1 cellular context compared by ENCODE assay signal in the genomic region with DNA sequence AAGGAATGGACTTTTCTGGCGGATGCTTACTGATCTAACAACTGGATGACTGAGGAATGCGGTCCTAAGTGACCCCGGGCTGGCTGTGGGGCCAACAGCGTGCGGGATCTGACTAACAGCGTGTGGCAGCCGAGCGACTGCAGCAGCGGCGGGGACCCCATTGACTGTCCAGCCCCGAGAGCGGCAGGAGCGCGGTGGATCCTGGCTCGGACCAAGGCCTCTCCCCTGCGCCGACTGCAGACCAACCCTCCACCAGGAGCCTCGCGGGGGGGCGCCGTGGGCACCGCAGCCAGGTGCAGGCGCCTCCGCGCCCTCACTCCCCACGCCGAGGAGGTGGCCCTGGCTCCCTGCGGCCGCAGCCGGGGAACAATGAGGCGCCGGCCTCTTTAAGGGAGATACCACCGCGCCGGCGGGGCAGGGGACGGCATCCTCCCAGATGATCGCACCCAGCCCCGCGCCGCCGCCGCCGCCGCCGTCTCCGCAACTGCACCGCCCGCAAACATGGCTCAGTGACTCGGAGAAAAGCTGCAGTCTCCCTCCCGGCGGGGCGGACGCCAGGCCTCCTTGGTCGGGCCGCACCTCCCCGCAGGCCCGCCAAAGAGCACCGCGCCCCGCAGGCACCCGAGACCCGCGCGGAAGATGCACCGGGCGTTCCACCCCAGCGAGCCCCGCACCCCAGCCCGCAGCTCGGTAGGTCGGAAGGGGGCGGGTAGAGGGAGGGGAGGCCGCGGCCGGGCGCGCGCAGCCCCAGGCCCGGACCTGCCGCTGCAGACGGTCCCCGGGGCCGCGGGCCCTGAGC.
TF ChIP-seq lines count a peak whose summit lies in the region.

No MANE protein-coding gene starts in this region.

TF ChIP-seq in HepG2, 621 proteins besides CTCF, POLR2A, EP300 and RAD21 (continued from another document and continues in another):
- TF ChIP-seq, protein P1, sequence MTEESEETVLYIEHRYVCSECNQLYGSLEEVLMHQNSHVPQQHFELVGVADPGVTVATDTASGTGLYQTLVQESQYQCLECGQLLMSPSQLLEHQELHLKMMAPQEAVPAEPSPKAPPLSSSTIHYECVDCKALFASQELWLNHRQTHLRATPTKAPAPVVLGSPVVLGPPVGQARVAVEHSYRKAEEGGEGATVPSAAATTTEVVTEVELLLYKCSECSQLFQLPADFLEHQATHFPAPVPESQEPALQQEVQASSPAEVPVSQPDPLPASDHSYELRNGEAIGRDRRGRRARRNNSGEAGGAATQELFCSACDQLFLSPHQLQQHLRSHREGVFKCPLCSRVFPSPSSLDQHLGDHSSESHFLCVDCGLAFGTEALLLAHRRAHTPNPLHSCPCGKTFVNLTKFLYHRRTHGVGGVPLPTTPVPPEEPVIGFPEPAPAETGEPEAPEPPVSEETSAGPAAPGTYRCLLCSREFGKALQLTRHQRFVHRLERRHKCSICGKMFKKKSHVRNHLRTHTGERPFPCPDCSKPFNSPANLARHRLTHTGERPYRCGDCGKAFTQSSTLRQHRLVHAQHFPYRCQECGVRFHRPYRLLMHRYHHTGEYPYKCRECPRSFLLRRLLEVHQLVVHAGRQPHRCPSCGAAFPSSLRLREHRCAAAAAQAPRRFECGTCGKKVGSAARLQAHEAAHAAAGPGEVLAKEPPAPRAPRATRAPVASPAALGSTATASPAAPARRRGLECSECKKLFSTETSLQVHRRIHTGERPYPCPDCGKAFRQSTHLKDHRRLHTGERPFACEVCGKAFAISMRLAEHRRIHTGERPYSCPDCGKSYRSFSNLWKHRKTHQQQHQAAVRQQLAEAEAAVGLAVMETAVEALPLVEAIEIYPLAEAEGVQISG (CRISPR knock-in tag; IDR thresholded peaks at IDR 0.05) = peak; percentile 27; the same call in 1 of the 2 replicates
- TF ChIP-seq KDM5B (CRISPR knock-in tag; IDR thresholded peaks at IDR 0.05; ENCODE audit: borderline replicate concordance) (peak; percentile 59; the same call in 1 of the 2 replicates), TBX3 (IDR thresholded peaks at IDR 0.05; ENCODE audit: borderline replicate concordance) (no peak), ZNF235 (CRISPR knock-in tag; IDR thresholded peaks at IDR 0.05; ENCODE audit: borderline replicate concordance) (no peak), GPN1 (CRISPR knock-in tag; IDR thresholded peaks at IDR 0.05; ENCODE audit: borderline replicate concordance) (no peak), IRX3 (CRISPR knock-in tag; IDR thresholded peaks at IDR 0.05; ENCODE audit: borderline replicate concordance, low read depth) (peak; percentile 12; the same call in 1 of the 2 replicates), EED (CRISPR knock-in tag; IDR thresholded peaks at IDR 0.05) (0 out of 2 replicates have a peak, but pooled peaks have one; percentile 72), POLR2G (IDR thresholded peaks at IDR 0.05; ENCODE audit: low read depth, low read length) (peak; percentile 74), ZNF550 (CRISPR knock-in tag; IDR thresholded peaks at IDR 0.05; ENCODE audit: borderline replicate concordance) (no peak), IKZF1 (IDR thresholded peaks at IDR 0.05) (no peak), ZNF850 (CRISPR knock-in tag; conservative IDR thresholded peaks at IDR 0.05) (no peak), TAF1 (CRISPR knock-in tag; IDR thresholded peaks at IDR 0.05) (peak; percentile 73), SCMH1 (CRISPR knock-in tag; IDR thresholded peaks at IDR 0.05; ENCODE audit: borderline replicate concordance) (no peak), ZNF333 (CRISPR knock-in tag; IDR thresholded peaks at IDR 0.05; ENCODE audit: borderline replicate concordance) (no peak), ZNF253 (CRISPR knock-in tag; IDR thresholded peaks at IDR 0.05; ENCODE audit: borderline replicate concordance) (no peak), TMF1 (CRISPR knock-in tag; IDR thresholded peaks at IDR 0.05; ENCODE audit: low read depth) (0 out of 2 replicates have a peak, but pooled peaks have one; percentile 1), SMARCE1 (IDR thresholded peaks at IDR 0.05; ENCODE audit: borderline replicate concordance) (no peak), FOXM1 (CRISPR knock-in tag; IDR thresholded peaks at IDR 0.05) (no peak), ZNF678 (CRISPR knock-in tag; IDR thresholded peaks at IDR 0.05) (no peak)
- TF ChIP-seq, protein P2, sequence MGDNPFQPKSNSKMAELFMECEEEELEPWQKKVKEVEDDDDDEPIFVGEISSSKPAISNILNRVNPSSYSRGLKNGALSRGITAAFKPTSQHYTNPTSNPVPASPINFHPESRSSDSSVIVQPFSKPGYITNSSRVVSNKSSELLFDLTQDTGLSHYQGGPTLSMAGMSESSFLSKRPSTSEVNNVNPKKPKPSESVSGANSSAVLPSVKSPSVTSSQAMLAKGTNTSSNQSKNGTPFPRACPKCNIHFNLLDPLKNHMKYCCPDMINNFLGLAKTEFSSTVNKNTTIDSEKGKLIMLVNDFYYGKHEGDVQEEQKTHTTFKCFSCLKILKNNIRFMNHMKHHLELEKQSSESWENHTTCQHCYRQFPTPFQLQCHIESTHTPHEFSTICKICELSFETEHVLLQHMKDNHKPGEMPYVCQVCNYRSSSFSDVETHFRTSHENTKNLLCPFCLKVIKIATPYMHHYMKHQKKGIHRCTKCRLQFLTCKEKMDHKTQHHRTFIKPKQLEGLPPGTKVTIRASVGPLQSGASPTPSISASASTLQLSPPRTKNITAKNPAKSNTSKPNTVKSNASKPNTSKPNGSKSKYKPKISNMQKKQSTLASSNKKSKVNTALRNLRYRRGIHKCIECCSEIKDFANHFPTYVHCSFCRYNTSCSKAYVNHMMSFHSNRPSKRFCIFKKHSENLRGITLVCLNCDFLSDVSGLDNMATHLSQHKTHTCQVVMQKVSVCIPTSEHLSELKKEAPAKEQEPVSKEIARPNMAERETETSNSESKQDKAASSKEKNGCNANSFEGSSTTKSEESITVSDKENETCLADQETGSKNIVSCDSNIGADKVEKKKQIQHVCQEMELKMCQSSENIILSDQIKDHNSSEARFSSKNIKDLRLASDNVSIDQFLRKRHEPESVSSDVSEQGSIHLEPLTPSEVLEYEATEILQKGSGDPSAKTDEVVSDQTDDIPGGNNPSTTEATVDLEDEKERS (CRISPR knock-in tag; IDR thresholded peaks at IDR 0.05) = 0 out of 2 replicates have a peak, but pooled peaks have one; percentile 23
- TF ChIP-seq, protein P3, sequence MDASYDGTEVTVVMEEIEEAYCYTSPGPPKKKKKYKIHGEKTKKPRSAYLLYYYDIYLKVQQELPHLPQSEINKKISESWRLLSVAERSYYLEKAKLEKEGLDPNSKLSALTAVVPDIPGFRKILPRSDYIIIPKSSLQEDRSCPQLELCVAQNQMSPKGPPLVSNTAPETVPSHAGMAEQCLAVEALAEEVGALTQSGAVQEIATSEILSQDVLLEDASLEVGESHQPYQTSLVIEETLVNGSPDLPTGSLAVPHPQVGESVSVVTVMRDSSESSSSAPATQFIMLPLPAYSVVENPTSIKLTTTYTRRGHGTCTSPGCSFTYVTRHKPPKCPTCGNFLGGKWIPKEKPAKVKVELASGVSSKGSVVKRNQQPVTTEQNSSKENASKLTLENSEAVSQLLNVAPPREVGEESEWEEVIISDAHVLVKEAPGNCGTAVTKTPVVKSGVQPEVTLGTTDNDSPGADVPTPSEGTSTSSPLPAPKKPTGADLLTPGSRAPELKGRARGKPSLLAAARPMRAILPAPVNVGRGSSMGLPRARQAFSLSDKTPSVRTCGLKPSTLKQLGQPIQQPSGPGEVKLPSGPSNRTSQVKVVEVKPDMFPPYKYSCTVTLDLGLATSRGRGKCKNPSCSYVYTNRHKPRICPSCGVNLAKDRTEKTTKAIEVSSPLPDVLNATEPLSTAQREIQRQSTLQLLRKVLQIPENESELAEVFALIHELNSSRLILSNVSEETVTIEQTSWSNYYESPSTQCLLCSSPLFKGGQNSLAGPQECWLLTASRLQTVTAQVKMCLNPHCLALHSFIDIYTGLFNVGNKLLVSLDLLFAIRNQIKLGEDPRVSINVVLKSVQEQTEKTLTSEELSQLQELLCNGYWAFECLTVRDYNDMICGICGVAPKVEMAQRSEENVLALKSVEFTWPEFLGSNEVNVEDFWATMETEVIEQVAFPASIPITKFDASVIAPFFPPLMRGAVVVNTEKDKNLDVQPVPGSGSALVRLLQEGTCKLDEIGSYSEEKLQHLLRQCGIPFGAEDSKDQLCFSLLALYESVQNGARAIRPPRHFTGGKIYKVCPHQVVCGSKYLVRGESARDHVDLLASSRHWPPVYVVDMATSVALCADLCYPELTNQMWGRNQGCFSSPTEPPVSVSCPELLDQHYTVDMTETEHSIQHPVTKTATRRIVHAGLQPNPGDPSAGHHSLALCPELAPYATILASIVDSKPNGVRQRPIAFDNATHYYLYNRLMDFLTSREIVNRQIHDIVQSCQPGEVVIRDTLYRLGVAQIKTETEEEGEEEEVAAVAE (CRISPR knock-in tag; IDR thresholded peaks at IDR 0.05; ENCODE audit: borderline replicate concordance) = no peak
- TF ChIP-seq, protein P4, sequence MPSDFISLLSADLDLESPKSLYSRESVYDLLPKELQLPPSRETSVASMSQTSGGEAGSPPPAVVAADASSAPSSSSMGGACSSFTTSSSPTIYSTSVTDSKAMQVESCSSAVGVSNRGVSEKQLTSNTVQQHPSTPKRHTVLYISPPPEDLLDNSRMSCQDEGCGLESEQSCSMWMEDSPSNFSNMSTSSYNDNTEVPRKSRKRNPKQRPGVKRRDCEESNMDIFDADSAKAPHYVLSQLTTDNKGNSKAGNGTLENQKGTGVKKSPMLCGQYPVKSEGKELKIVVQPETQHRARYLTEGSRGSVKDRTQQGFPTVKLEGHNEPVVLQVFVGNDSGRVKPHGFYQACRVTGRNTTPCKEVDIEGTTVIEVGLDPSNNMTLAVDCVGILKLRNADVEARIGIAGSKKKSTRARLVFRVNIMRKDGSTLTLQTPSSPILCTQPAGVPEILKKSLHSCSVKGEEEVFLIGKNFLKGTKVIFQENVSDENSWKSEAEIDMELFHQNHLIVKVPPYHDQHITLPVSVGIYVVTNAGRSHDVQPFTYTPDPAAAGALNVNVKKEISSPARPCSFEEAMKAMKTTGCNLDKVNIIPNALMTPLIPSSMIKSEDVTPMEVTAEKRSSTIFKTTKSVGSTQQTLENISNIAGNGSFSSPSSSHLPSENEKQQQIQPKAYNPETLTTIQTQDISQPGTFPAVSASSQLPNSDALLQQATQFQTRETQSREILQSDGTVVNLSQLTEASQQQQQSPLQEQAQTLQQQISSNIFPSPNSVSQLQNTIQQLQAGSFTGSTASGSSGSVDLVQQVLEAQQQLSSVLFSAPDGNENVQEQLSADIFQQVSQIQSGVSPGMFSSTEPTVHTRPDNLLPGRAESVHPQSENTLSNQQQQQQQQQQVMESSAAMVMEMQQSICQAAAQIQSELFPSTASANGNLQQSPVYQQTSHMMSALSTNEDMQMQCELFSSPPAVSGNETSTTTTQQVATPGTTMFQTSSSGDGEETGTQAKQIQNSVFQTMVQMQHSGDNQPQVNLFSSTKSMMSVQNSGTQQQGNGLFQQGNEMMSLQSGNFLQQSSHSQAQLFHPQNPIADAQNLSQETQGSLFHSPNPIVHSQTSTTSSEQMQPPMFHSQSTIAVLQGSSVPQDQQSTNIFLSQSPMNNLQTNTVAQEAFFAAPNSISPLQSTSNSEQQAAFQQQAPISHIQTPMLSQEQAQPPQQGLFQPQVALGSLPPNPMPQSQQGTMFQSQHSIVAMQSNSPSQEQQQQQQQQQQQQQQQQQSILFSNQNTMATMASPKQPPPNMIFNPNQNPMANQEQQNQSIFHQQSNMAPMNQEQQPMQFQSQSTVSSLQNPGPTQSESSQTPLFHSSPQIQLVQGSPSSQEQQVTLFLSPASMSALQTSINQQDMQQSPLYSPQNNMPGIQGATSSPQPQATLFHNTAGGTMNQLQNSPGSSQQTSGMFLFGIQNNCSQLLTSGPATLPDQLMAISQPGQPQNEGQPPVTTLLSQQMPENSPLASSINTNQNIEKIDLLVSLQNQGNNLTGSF (CRISPR knock-in tag; IDR thresholded peaks at IDR 0.05) = no peak
- TF ChIP-seq, protein P5, sequence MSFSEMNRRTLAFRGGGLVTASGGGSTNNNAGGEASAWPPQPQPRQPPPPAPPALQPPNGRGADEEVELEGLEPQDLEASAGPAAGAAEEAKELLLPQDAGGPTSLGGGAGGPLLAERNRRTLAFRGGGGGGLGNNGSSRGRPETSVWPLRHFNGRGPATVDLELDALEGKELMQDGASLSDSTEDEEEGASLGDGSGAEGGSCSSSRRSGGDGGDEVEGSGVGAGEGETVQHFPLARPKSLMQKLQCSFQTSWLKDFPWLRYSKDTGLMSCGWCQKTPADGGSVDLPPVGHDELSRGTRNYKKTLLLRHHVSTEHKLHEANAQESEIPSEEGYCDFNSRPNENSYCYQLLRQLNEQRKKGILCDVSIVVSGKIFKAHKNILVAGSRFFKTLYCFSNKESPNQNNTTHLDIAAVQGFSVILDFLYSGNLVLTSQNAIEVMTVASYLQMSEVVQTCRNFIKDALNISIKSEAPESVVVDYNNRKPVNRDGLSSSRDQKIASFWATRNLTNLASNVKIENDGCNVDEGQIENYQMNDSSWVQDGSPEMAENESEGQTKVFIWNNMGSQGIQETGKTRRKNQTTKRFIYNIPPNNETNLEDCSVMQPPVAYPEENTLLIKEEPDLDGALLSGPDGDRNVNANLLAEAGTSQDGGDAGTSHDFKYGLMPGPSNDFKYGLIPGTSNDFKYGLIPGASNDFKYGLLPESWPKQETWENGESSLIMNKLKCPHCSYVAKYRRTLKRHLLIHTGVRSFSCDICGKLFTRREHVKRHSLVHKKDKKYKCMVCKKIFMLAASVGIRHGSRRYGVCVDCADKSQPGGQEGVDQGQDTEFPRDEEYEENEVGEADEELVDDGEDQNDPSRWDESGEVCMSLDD (CRISPR knock-in tag; IDR thresholded peaks at IDR 0.05; ENCODE audit: borderline replicate concordance) = 0 out of 2 replicates have a peak, but pooled peaks have one; percentile 12
- TF ChIP-seq, protein P6, sequence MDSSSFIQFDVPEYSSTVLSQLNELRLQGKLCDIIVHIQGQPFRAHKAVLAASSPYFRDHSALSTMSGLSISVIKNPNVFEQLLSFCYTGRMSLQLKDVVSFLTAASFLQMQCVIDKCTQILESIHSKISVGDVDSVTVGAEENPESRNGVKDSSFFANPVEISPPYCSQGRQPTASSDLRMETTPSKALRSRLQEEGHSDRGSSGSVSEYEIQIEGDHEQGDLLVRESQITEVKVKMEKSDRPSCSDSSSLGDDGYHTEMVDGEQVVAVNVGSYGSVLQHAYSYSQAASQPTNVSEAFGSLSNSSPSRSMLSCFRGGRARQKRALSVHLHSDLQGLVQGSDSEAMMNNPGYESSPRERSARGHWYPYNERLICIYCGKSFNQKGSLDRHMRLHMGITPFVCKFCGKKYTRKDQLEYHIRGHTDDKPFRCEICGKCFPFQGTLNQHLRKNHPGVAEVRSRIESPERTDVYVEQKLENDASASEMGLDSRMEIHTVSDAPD (CRISPR knock-in tag; IDR thresholded peaks at IDR 0.05) = no peak
- TF ChIP-seq, protein P7, sequence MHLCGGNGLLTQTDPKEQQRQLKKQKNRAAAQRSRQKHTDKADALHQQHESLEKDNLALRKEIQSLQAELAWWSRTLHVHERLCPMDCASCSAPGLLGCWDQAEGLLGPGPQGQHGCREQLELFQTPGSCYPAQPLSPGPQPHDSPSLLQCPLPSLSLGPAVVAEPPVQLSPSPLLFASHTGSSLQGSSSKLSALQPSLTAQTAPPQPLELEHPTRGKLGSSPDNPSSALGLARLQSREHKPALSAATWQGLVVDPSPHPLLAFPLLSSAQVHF (CRISPR knock-in tag; IDR thresholded peaks at IDR 0.05) = no peak; the same call in 1 of the 2 replicates
- TF ChIP-seq, protein P8, sequence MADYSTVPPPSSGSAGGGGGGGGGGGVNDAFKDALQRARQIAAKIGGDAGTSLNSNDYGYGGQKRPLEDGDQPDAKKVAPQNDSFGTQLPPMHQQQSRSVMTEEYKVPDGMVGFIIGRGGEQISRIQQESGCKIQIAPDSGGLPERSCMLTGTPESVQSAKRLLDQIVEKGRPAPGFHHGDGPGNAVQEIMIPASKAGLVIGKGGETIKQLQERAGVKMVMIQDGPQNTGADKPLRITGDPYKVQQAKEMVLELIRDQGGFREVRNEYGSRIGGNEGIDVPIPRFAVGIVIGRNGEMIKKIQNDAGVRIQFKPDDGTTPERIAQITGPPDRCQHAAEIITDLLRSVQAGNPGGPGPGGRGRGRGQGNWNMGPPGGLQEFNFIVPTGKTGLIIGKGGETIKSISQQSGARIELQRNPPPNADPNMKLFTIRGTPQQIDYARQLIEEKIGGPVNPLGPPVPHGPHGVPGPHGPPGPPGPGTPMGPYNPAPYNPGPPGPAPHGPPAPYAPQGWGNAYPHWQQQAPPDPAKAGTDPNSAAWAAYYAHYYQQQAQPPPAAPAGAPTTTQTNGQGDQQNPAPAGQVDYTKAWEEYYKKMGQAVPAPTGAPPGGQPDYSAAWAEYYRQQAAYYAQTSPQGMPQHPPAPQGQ (CRISPR knock-in tag; IDR thresholded peaks at IDR 0.05; ENCODE audit: borderline replicate concordance) = no peak
